10 cellular contexts compared by ENCODE assay signal in the genomic region with DNA sequence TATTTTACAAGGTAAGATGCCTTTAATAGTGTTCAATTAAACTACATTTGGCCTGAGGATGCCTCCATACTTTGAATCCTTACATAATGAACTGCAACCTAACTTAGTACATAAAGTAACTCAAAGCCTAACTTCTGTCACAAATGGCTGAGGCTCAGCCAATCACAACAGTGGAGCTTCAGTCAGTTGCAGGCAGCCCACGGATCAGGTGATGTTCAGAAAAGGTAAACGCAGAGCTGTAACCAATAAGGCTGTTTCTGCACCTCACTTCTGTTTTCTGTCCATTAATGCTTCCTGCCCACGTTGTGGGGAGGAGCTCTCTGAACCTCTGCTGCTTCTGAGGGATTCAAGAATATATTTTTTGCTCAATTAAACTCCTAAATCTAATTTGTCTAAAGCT.
DNase-seq lines count a peak whose midpoint lies in the region; ATAC-seq and TF ChIP-seq lines count a peak whose summit lies in the region.
"Had no signal": no experiment of that assay in that cellular context is flagged by ENCODE, and none has a peak within 500 bp of the region (broad histone marks: within the 10 kb centered on the region; RNA-seq: fewer than 3 reads in every experiment).

No MANE protein-coding gene starts in this region.

- H3K4me3 Mint-ChIP-seq in activated T-helper 1 cell treated with anti-CD3 and anti-CD28 coated beads, Interleukin-12 subunit alpha, Interleukin-12 subunit beta, Interleukin-2, Interleukin-4 antibody, amounts not matched to agents 30 ng/mL and 10 ng/mL and 1 ng/mL, durations not matched to agents 14 hours and 24 hours and 36 hours, result no peak overlapping the region
- H3K4me3 Mint-ChIP-seq in osteocyte (ENCODE audit: unreplicated experiment) (no peak overlapping the region), Calu3 (ENCODE audit: low read depth, unreplicated experiment) (no peak overlapping the region)

- intact Hi-C loops in activated T-helper 1 cell treated with anti-CD3 and anti-CD28 coated beads, Interleukin-12 subunit alpha, Interleukin-12 subunit beta, Interleukin-2, Interleukin-4 antibody, amounts not matched to agents 30 ng/mL and 10 ng/mL and 1 ng/mL, durations not matched to agents 14 hours and 24 hours and 36 hours (cut with micrococcal nuclease), result no loop called here
- intact Hi-C loops in Calu3 (cut with micrococcal nuclease; ENCODE audit: unreplicated experiment), result no loop called here

- H3K4me1 Mint-ChIP-seq in activated T-helper 1 cell treated with anti-CD3 and anti-CD28 coated beads, Interleukin-12 subunit alpha, Interleukin-12 subunit beta, Interleukin-2, Interleukin-4 antibody, amounts not matched to agents 30 ng/mL and 10 ng/mL and 1 ng/mL, durations not matched to agents 14 hours and 24 hours and 36 hours (ENCODE audit: low read depth), result peaks cover 17% of the 10 kb centered on the region
- no peaks in the 10 kb centered on the region for H3K4me1 Mint-ChIP-seq in osteocyte (ENCODE audit: unreplicated experiment)
- no peaks in the 10 kb centered on the region for H3K4me1 Mint-ChIP-seq in Calu3 (ENCODE audit: low read depth, unreplicated experiment)

- H3K36me3 Mint-ChIP-seq in activated T-helper 1 cell treated with anti-CD3 and anti-CD28 coated beads, Interleukin-12 subunit alpha, Interleukin-12 subunit beta, Interleukin-2, Interleukin-4 antibody, amounts not matched to agents 30 ng/mL and 10 ng/mL and 1 ng/mL, durations not matched to agents 14 hours and 24 hours and 36 hours (ENCODE audit: low read depth), result peaks cover 5% of the 10 kb centered on the region
- H3K36me3 Mint-ChIP-seq in osteocyte (ENCODE audit: unreplicated experiment) (no peaks in the 10 kb centered on the region), Calu3 (ENCODE audit: insufficient read depth, unreplicated experiment) (no peaks in the 10 kb centered on the region)

- DNase-seq in GM20000 (ENCODE audit: low spot score) (peak; percentile 5), osteocyte (ENCODE audit: extremely low spot score, unreplicated experiment) (no peak), Calu3 (no peak), NCI-H2081 (lab: John Stamatoyannopoulos, UW) (no peak)
- peak; percentile 4 for DNase-seq in activated T-helper 1 cell treated with anti-CD3 and anti-CD28 coated beads, Interleukin-12 subunit alpha, Interleukin-12 subunit beta, Interleukin-2, Interleukin-4 antibody, amounts not matched to agents 30 ng/mL and 10 ng/mL and 1 ng/mL, durations not matched to agents 14 hours and 24 hours and 36 hours (ENCODE audit: low spot score)
- no peak for DNase-seq in stimulated activated CD4-positive, alpha-beta T cell treated with anti-CD3 and anti-CD28 coated beads, Interleukin-4, amount 100 ng/mL, for 1 hour
- DNase-seq: kidney glomerular epithelial cell, NCI-H1436 treated with DMSO at 0.1 percent for 48 hours had no signal

- peak; percentile 83 for ATAC-seq in GM18519 (IDR thresholded peaks at IDR 0.05; ENCODE audit: low FRiP score, unreplicated experiment)
- ATAC-seq in HG03139 (IDR thresholded peaks at IDR 0.05; ENCODE audit: unreplicated experiment), result peak; percentile 77

- no TSS peak for BruUV-seq in Calu3 (replicated peaks; lab: Mats Ljungman, UMichigan)

- CTCF ChIA-PET in Calu3 (lab: Charles Lee), result no interaction called here

- no peak overlapping the region for H3K27ac Mint-ChIP-seq in activated T-helper 1 cell treated with anti-CD3 and anti-CD28 coated beads, Interleukin-12 subunit alpha, Interleukin-12 subunit beta, Interleukin-2, Interleukin-4 antibody, amounts not matched to agents 30 ng/mL and 10 ng/mL and 1 ng/mL, durations not matched to agents 14 hours and 24 hours and 36 hours
- H3K27ac Mint-ChIP-seq in osteocyte (ENCODE audit: unreplicated experiment) (no peak overlapping the region), Calu3 (ENCODE audit: unreplicated experiment) (no peak overlapping the region)

- H3K27me3 Mint-ChIP-seq in activated T-helper 1 cell treated with anti-CD3 and anti-CD28 coated beads, Interleukin-12 subunit alpha, Interleukin-12 subunit beta, Interleukin-2, Interleukin-4 antibody, amounts not matched to agents 30 ng/mL and 10 ng/mL and 1 ng/mL, durations not matched to agents 14 hours and 24 hours and 36 hours (ENCODE audit: insufficient read depth), result peaks cover 5% of the 10 kb centered on the region
- H3K27me3 Mint-ChIP-seq in osteocyte (ENCODE audit: unreplicated experiment), result no peaks in the 10 kb centered on the region
- peaks cover 14% of the 10 kb centered on the region for H3K27me3 Mint-ChIP-seq in Calu3 (ENCODE audit: unreplicated experiment)

- peaks cover 4% of the 10 kb centered on the region for H3K9me3 Mint-ChIP-seq in activated T-helper 1 cell treated with anti-CD3 and anti-CD28 coated beads, Interleukin-12 subunit alpha, Interleukin-12 subunit beta, Interleukin-2, Interleukin-4 antibody, amounts not matched to agents 30 ng/mL and 10 ng/mL and 1 ng/mL, durations not matched to agents 14 hours and 24 hours and 36 hours
- H3K9me3 Mint-ChIP-seq in osteocyte (ENCODE audit: unreplicated experiment), result peaks cover 7% of the 10 kb centered on the region
- no peaks in the 10 kb centered on the region for H3K9me3 Mint-ChIP-seq in Calu3 (ENCODE audit: low read depth, unreplicated experiment)

- TF ChIP-seq CTCF in GM20000 (IDR thresholded peaks at IDR 0.05; ENCODE audit: extremely low read depth, missing control alignments) (no peak), osteocyte (IDR thresholded peaks at IDR 0.05) (no peak), Calu3 (IDR thresholded peaks at IDR 0.05; ENCODE audit: unreplicated experiment) (no peak)

Comparison
In these comparisons a context has a peak if more than half of its experiments do, and no peak if none do; other contexts are left out.
1. DNase-seq: peak in GM20000 (single experiment) and activated T-helper 1 cell treated with anti-CD3 and anti-CD28 coated beads, Interleukin-12 subunit alpha, Interleukin-12 subunit beta, Interleukin-2, Interleukin-4 antibody, amounts not matched to agents 30 ng/mL and 10 ng/mL and 1 ng/mL, durations not matched to agents 14 hours and 24 hours and 36 hours (single experiment); none in osteocyte (single experiment), Calu3 (single experiment), NCI-H2081 (0 of 2) and stimulated activated CD4-positive, alpha-beta T cell treated with anti-CD3 and anti-CD28 coated beads, Interleukin-4, amount 100 ng/mL, for 1 hour (single experiment).